In the genomic region with DNA sequence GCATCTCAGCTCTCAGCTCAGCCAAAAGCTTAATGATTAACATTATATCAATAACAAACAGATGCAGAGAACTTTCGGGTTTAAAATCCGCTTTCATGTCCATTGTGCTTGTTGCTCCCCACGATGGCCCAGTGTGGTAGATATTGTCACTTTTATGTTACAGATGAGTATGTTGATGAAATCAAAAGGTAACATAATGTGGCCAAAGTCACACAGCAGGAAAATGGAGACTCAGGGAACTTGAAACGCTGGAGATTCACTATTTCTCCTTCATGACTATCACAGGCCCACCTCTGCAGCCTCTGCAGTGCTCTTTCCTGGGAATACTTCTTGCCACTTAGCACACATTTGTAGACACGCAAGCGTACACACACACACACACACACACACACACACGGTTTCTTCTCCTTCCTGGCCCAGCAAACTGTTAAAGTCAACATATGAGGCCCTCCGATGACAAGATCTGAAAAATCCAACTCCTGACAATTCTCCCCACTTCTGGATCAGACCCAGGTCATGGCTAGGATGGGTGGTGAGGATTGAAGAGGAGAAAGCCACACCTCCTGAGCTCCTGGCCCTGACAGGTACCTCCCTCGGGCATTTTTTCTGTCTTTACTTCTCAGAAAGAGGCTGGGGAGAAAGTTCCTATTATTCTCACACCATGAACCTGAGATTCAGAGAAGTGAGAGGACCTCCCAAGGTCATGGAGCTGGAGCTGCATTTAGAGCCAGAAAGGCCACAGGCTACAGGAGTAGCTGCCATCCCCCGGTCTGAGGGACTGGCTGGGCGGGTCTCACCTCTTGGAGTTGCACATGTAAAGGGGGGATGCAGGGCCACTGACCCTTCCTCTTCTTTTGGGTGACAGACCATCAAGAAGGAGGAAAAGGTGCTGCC, we compare ENCODE assay signal across 21 cellular contexts. TPM values are rescaled to one million over a fixed set of nuclear protein-coding genes. Genes with fewer than 3 reads are reported as not detected.
DNase-seq lines count a peak whose midpoint lies in the region; ATAC-seq and TF ChIP-seq lines count a peak whose summit lies in the region.
"Had no signal": no experiment of that assay in that cellular context is flagged by ENCODE, and none has a peak within 500 bp of the region (broad histone marks: within the 10 kb centered on the region; RNA-seq: fewer than 3 reads in every experiment).

No MANE protein-coding gene starts in this region.

- H3K27ac ChIP-seq in body of pancreas (peak overlapping the region; percentile 45 to 70 (median 55)), thyroid gland (peak overlapping the region in 2 of 3 donors; percentile 22 to 30)
- H3K27ac ChIP-seq: BLaER1 treated with 17β-estradiol and CSF1 and Interleukin-3, amounts not matched to agents 10 nM and 100 nM; RWPE1 had no signal

- H3K4me3 ChIP-seq in body of pancreas (no peak overlapping the region), thyroid gland (replicated peaks in 1 of 3) (no peak overlapping the region)
- H3K4me3 ChIP-seq: BLaER1 treated with 17β-estradiol and CSF1 and Interleukin-3, amounts not matched to agents 10 nM and 100 nM; MG63 had no signal

- H3K27me3 ChIP-seq in body of pancreas (no peaks in the 10 kb centered on the region), thyroid gland (no peaks in the 10 kb centered on the region)
- H3K27me3 ChIP-seq: BLaER1 treated with 17β-estradiol and CSF1 and Interleukin-3, amounts not matched to agents 10 nM and 100 nM had no signal

- intact Hi-C loops in body of pancreas (cut with DNase I) = no loop called here
- intact Hi-C loops in thyroid gland (cut with DNase I) = no loop called here

- H3K36me3 ChIP-seq in body of pancreas (replicated peaks in 1 of 2; ENCODE audit: insufficient read depth in 1 of 2, low read depth in 2 of 2) (no peaks in the 10 kb centered on the region), thyroid gland (no peaks in the 10 kb centered on the region)
- H3K36me3 ChIP-seq: BLaER1 treated with 17β-estradiol and CSF1 and Interleukin-3, amounts not matched to agents 10 nM and 100 nM; MG63 had no signal

- ATAC-seq in body of pancreas (peak; percentile 55), left lobe of liver (peak; percentile 90), GM18858 (IDR thresholded peaks at IDR 0.05; ENCODE audit: unreplicated experiment) (no peak), GM21737 (IDR thresholded peaks at IDR 0.05; ENCODE audit: unreplicated experiment) (no peak)
- ATAC-seq: PC-3 had no signal

- 24 to 27% methylated on average over 11 of the region's 11 CpGs for WGBS in body of pancreas, 2 donors
- WGBS in thyroid gland, 2 donors = 54 to 56% methylated on average over 11 of the region's 11 CpGs

- H3K4me1 ChIP-seq in body of pancreas (peaks cover 37% of the 10 kb centered on the region), thyroid gland (peaks cover 0 to 14% of the 10 kb centered on the region in 2 donors)

- in situ Hi-C loops in GM13977 (cut with MboI; ENCODE audit: low pct_unique_long_range_greater_than_20kb, low sequenced_read_pairs, unreplicated experiment) = no loop called here

- H3K9me3 ChIP-seq in body of pancreas (no peaks in the 10 kb centered on the region), thyroid gland (no peaks in the 10 kb centered on the region)
- H3K9me3 ChIP-seq: MG63 had no signal

- DNase-seq in GM13977 (ENCODE audit: low spot score) = peak; percentile 8
- peak in 1 of 4 donors; percentile 31 for DNase-seq in body of pancreas
- DNase-seq in left lobe of liver (ENCODE audit: low spot score) = no peak
- peak; percentile 57 to 58 for DNase-seq in thyroid gland
- no peak for DNase-seq in islet precursor cell
- DNase-seq in AML-193 (lab: John Stamatoyannopoulos, UW) = no peak
- DNase-seq: DMS79, HFFc6, Karpas-422, MG63, NCI-H1092, NCI-H146, NCI-H2081 treated with DMSO at 0.1 percent for 48 hours, NCI-H510A treated with DMSO at 0.1 percent for 48 hours, NCI-H82, PC-3 had no signal

- TF ChIP-seq POLR2A in body of pancreas (IDR thresholded peaks at IDR 0.05) (no peak), thyroid gland (IDR thresholded peaks at IDR 0.05) (no peak)

- TF ChIP-seq CTCF in GM13977 (IDR thresholded peaks at IDR 0.05; ENCODE audit: extremely low read depth, insufficient read depth, missing control alignments) (no peak), body of pancreas (IDR thresholded peaks at IDR 0.05) (no peak), thyroid gland (IDR thresholded peaks at IDR 0.05) (no peak)

RNA-seq across cellular contexts. Expression of a gene that starts 9.7 kb away (rescaled TPM):
- total RNA-seq in body of pancreas (1 to 10 TPM in 1 of 2 donors, not detected in 1; 1.3 TPM), left lobe of liver (0.50 TPM), thyroid gland (1 to 10 TPM in 1 of 4 donors, under 1 TPM in 1, not detected in 2; 0.22 to 7.1 TPM)
- total RNA-seq: HFFc6, PC-3 had no signal

RNA-seq across cellular contexts. Expression of a gene that starts 31.3 kb away (rescaled TPM):
- total RNA-seq in body of pancreas (10 to 100 TPM; 13.7 to 14.2 TPM), left lobe of liver (8.7 TPM), thyroid gland (10 to 100 TPM; 11.4 to 27.6 (median 26.1) TPM)

RNA-seq across cellular contexts. Expression of a gene that starts 36.2 kb away (rescaled TPM):
- total RNA-seq in body of pancreas = 1 to 10 TPM; 2.0 to 6.0 TPM
- 0.43 TPM for total RNA-seq in left lobe of liver
- 10 to 100 TPM in 2 of 4 donors, 1 to 10 TPM in 2; 3.8 to 14.2 (median 8.2) TPM for total RNA-seq in thyroid gland
- total RNA-seq: H4, HFFc6, PC-3 had no signal

Comparison
In these comparisons a context has a peak if more than half of its experiments do, and no peak if none do; other contexts are left out.
1. DNase-seq: peak in GM13977 (single experiment) and thyroid gland (2 of 2); none in left lobe of liver (single experiment), islet precursor cell (single experiment) and AML-193 (0 of 2).
2. ATAC-seq: peak in body of pancreas (single experiment) and left lobe of liver (single experiment); none in GM18858 (single experiment) and GM21737 (single experiment).